Comparison of ENCODE assay signal across 21 cellular contexts in genomic region chr9:83007521-83008300, GRCh38. TPM values are rescaled to one million over a fixed set of nuclear protein-coding genes. Genes with fewer than 3 reads are reported as not detected.
DNase-seq lines count a peak whose midpoint lies in the region; ATAC-seq and TF ChIP-seq lines count a peak whose summit lies in the region.
"Had no signal": no experiment of that assay in that cellular context is flagged by ENCODE, and none has a peak within 500 bp of the region (broad histone marks: within the 10 kb centered on the region; RNA-seq: fewer than 3 reads in every experiment).

No MANE protein-coding gene starts in this region.

- dilution Hi-C loops in IMR-90 (cut with HindIII; ENCODE audit: low sequenced_read_pairs, unreplicated experiment): no loop called here

- no peaks in the 10 kb centered on the region for H3K36me3 ChIP-seq in IMR-90 (ENCODE audit: control insufficient read depth, insufficient read depth, low read length)
- H3K36me3 ChIP-seq in mesenchymal stem cell (ENCODE audit: control insufficient read depth in 1 of 2, insufficient read depth in 2 of 2, low read depth in 1 of 2, low read length in 2 of 2): no peaks in the 10 kb centered on the region
- H3K36me3 ChIP-seq in body of pancreas (replicated peaks in 1 of 2; ENCODE audit: insufficient read depth in 1 of 2, low read depth in 2 of 2): peaks cover 0 to 7% of the 10 kb centered on the region in 2 donors
- H3K36me3 ChIP-seq: BLaER1 treated with 17β-estradiol and CSF1 and Interleukin-3, amounts not matched to agents 10 nM and 100 nM; Peyer's patch; SJCRH30 had no signal

- no peak overlapping the region for H4K8ac ChIP-seq in IMR-90 (ENCODE audit: low read depth in 2 of 2, low read length in 2 of 2)
- H4K8ac ChIP-seq in mesenchymal stem cell (ENCODE audit: low read length): no peak overlapping the region

- H3K9me3 ChIP-seq in IMR-90 (ENCODE audit: control insufficient read depth, insufficient read depth, low read length) (no peaks in the 10 kb centered on the region), mesenchymal stem cell (ENCODE audit: control insufficient read depth, low read length) (no peaks in the 10 kb centered on the region), body of pancreas (no peaks in the 10 kb centered on the region)
- H3K9me3 ChIP-seq: BLaER1 treated with 17β-estradiol and CSF1 and Interleukin-3, amounts not matched to agents 10 nM and 100 nM; Peyer's patch; SJCRH30 had no signal

- CTCF ChIA-PET in IMR-90 (lab: Yijun Ruan, JAX): interaction anchor here (0.5 kb wide), 1 partner anchor 10 kb away, joined by 3 read pairs; no protein-coding TSS in a partner anchor

- no peak overlapping the region for H2AK5ac ChIP-seq in IMR-90 (ENCODE audit: low read depth, low read length)
- H2AK5ac ChIP-seq in mesenchymal stem cell (ENCODE audit: low read length, severe bottlenecking): no peak overlapping the region

- intact Hi-C loops in IMR-90 (cut with micrococcal nuclease) (no loop called here), body of pancreas (cut with DNase I) (no loop called here)

- no peak overlapping the region for H2AK9ac ChIP-seq in IMR-90 (replicated peaks; ENCODE audit: low read depth, low read length, poor library complexity)

- H3K23ac ChIP-seq in IMR-90 (ENCODE audit: low read depth, low read length) (no peak overlapping the region), mesenchymal stem cell (ENCODE audit: low read length in 2 of 2) (no peak overlapping the region)

- no peaks in the 10 kb centered on the region; the same call in 1 of the 2 replicates for H3K4me1 ChIP-seq in IMR-90 (ENCODE audit: control insufficient read depth, insufficient read depth, low read length)
- H3K4me1 ChIP-seq in mesenchymal stem cell (ENCODE audit: control insufficient read depth, insufficient read depth, low read depth, low read length): peaks cover 2% of the 10 kb centered on the region
- H3K4me1 ChIP-seq in body of pancreas: peaks cover 5% of the 10 kb centered on the region
- H3K4me1 ChIP-seq: Peyer's patch had no signal

- POLR2A ChIA-PET in IMR-90 (lab: Charles Lee; ENCODE audit: unreplicated experiment): no interaction called here

- H3K18ac ChIP-seq in IMR-90 (ENCODE audit: low read depth, low read length) (no peak overlapping the region), mesenchymal stem cell (ENCODE audit: low read depth in 1 of 2, low read length in 2 of 2) (peak overlapping the region in 1 of 2 experiments; percentile 78)

- TF ChIP-seq CTCF in IMR-90 (conservative IDR thresholded peaks at IDR 0.05; ENCODE audit: low read depth, low read length) (no peak), endothelial cell (IDR thresholded peaks at IDR 0.05; ENCODE audit: unreplicated experiment) (no peak), body of pancreas (IDR thresholded peaks at IDR 0.05) (no peak)

- WGBS in IMR-90 (ENCODE audit: extremely low coverage in 2 of 2, insufficient read length in 1 of 2), 2 experiments: 75% methylated on average over 5 of the region's 9 CpGs; no CpG with 5 or more reads in 1 of the 2 experiments
- WGBS in mesenchymal stem cell: 85% methylated on average over 9 of the region's 9 CpGs
- 89 to 92% methylated on average over 9 of the region's 9 CpGs for WGBS in body of pancreas, 2 donors

- TF ChIP-seq RAD21 in IMR-90 (IDR thresholded peaks at IDR 0.05; ENCODE audit: low read length): no peak

- ATAC-seq in IMR-90 (ENCODE audit: low read depth) (no peak), body of pancreas (no peak)
- ATAC-seq in natural killer cell treated with Interleukin-12 subunit alpha and Interleukin-12 subunit beta and Interleukin-15 and Interleukin-18, amount 100 ng/mL, for 72 hours: no peak
- ATAC-seq: HCT116 had no signal

- no peak for DNase-seq in IMR-90
- DNase-seq in endothelial cell (ENCODE audit: low spot score): peak; percentile 6
- DNase-seq in mesenchymal stem cell: no peak
- peak; percentile 63 for DNase-seq in stromal cell of bone marrow (ENCODE audit: low read depth)
- no peak for DNase-seq in body of pancreas
- DNase-seq in natural killer cell treated with Interleukin-12 subunit alpha and Interleukin-12 subunit beta and Interleukin-15 and Interleukin-18, amount 100 ng/mL, for 72 hours (ENCODE audit: low spot score): no peak
- no peak for DNase-seq in hepatic stellate cell (ENCODE audit: low spot score)
- DNase-seq: CD4-positive, alpha-beta memory T cell; DMS153; MV-4-11; NCI-H1105 treated with DMSO at 0.1 percent for 48 hours; NCI-H2029 treated with DMSO at 0.1 percent for 48 hours; NCI-H2171; NCI-H345; NCI-H524 treated with DMSO at 0.1 percent for 48 hours; NCI-H82; Peyer's patch; SJCRH30 had no signal

- H3K4me3 ChIP-seq in IMR-90 (ENCODE audit: insufficient read depth, low read depth, low read length) (no peak overlapping the region), mesenchymal stem cell (ENCODE audit: insufficient read depth in 1 of 2, low read depth in 1 of 2, low read length in 2 of 2) (no peak overlapping the region), body of pancreas (no peak overlapping the region)
- H3K4me3 ChIP-seq: BLaER1 treated with 17β-estradiol and CSF1 and Interleukin-3, amounts not matched to agents 10 nM and 100 nM; Peyer's patch; SJCRH30 had no signal

- H3K9me1 ChIP-seq in IMR-90 (ENCODE audit: insufficient read depth, low read length): no peaks in the 10 kb centered on the region

- H2BK120ac ChIP-seq in IMR-90 (ENCODE audit: low read depth, low read length) (no peak overlapping the region), mesenchymal stem cell (ENCODE audit: low read depth, low read length) (peak overlapping the region; percentile 11)

- peaks cover 9% of the 10 kb centered on the region for H3K4me1 Mint-ChIP-seq in endothelial cell (ENCODE audit: unreplicated experiment)
- H3K4me1 Mint-ChIP-seq in natural killer cell treated with Interleukin-12 subunit alpha and Interleukin-12 subunit beta and Interleukin-15 and Interleukin-18, amount 100 ng/mL, for 72 hours (ENCODE audit: low read depth in 2 of 2): peaks cover 0 to 3% of the 10 kb centered on the region in 2 donors

- in situ Hi-C loops in IMR-90 (cut with MboI; ENCODE audit: low sequenced_read_pairs): no loop called here

- H4K5ac ChIP-seq in IMR-90 (ENCODE audit: low read depth, low read length): no peak overlapping the region

- H3K14ac ChIP-seq in IMR-90 (replicated peaks; ENCODE audit: low read depth, low read length) (0 out of 2 replicates have a peak overlapping the region, but pooled peaks have one; percentile 12), mesenchymal stem cell (ENCODE audit: low read length in 2 of 2) (peak overlapping the region in 1 of 2 experiments; percentile 14)

- H2BK15ac ChIP-seq in IMR-90 (ENCODE audit: low read depth, low read length) (no peak overlapping the region), mesenchymal stem cell (ENCODE audit: low read depth, poor library complexity, severe bottlenecking) (no peak overlapping the region)

- H2BK12ac ChIP-seq in mesenchymal stem cell (ENCODE audit: low read length in 2 of 2): peak overlapping the region in 1 of 2 experiments; percentile 61

- peaks cover 3% of the 10 kb centered on the region for H3K27me3 Mint-ChIP-seq in endothelial cell (ENCODE audit: unreplicated experiment)
- H3K27me3 Mint-ChIP-seq in natural killer cell treated with Interleukin-12 subunit alpha and Interleukin-12 subunit beta and Interleukin-15 and Interleukin-18, amount 100 ng/mL, for 72 hours: peaks cover 0 to 16% of the 10 kb centered on the region in 2 donors

- no TSS peak for BruUV-seq in IMR-90 (replicated peaks; lab: Mats Ljungman, UMichigan)

- H2BK20ac ChIP-seq in IMR-90 (ENCODE audit: low read depth, low read length): no peak overlapping the region

- H2AFZ ChIP-seq in IMR-90 (replicated peaks; ENCODE audit: low read length, poor library complexity): no peak overlapping the region
- H2AFZ ChIP-seq in mesenchymal stem cell (ENCODE audit: low read depth, low read length): no peak overlapping the region

- no peak overlapping the region for H3K9ac ChIP-seq in IMR-90 (ENCODE audit: low read depth, low read length)
- no peak overlapping the region for H3K9ac ChIP-seq in mesenchymal stem cell (ENCODE audit: low read length)
- H3K9ac ChIP-seq: BLaER1 treated with 17β-estradiol and CSF1 and Interleukin-3, amounts not matched to agents 10 nM and 100 nM had no signal

- TF ChIP-seq POLR2A in IMR-90 (IDR thresholded peaks at IDR 0.05; ENCODE audit: low read depth, low read length) (no peak), body of pancreas (IDR thresholded peaks at IDR 0.05) (no peak)

- H3K4me2 ChIP-seq in IMR-90 (ENCODE audit: low read depth, low read length) (no peak overlapping the region), mesenchymal stem cell (ENCODE audit: low read length, poor library complexity, severe bottlenecking) (no peak overlapping the region)

- H2BK5ac ChIP-seq in IMR-90 (ENCODE audit: low read depth, low read length, poor library complexity, severe bottlenecking): no peak overlapping the region
- H2BK5ac ChIP-seq in mesenchymal stem cell (ENCODE audit: low read depth, low read length, poor library complexity, severe bottlenecking): no peak overlapping the region

- H3K56ac ChIP-seq in IMR-90 (ENCODE audit: extremely low read depth, insufficient read depth, low read length): no peak overlapping the region

- no peak overlapping the region for H3K4me3 Mint-ChIP-seq in endothelial cell (ENCODE audit: unreplicated experiment)
- no peak overlapping the region for H3K4me3 Mint-ChIP-seq in natural killer cell treated with Interleukin-12 subunit alpha and Interleukin-12 subunit beta and Interleukin-15 and Interleukin-18, amount 100 ng/mL, for 72 hours

- H3K4ac ChIP-seq in IMR-90 (ENCODE audit: low read depth, low read length): no peak overlapping the region; the same call in 1 of the 2 replicates
- no peak overlapping the region for H3K4ac ChIP-seq in mesenchymal stem cell (ENCODE audit: low read depth in 1 of 2, low read length in 2 of 2)

- H4K20me1 ChIP-seq in IMR-90 (ENCODE audit: insufficient read depth, low read length): no peaks in the 10 kb centered on the region
- H4K20me1 ChIP-seq: BLaER1 treated with 17β-estradiol and CSF1 and Interleukin-3, amounts not matched to agents 10 nM and 100 nM had no signal

- no peaks in the 10 kb centered on the region for H3K9me3 Mint-ChIP-seq in endothelial cell (ENCODE audit: unreplicated experiment)
- H3K9me3 Mint-ChIP-seq in natural killer cell treated with Interleukin-12 subunit alpha and Interleukin-12 subunit beta and Interleukin-15 and Interleukin-18, amount 100 ng/mL, for 72 hours: peaks cover 8% of the 10 kb centered on the region

- H3K27me3 ChIP-seq in IMR-90 (ENCODE audit: control insufficient read depth, insufficient read depth, low read length) (no peaks in the 10 kb centered on the region), mesenchymal stem cell (ENCODE audit: control insufficient read depth in 1 of 2, insufficient read depth in 1 of 2, low read length in 2 of 2) (no peaks in the 10 kb centered on the region), body of pancreas (no peaks in the 10 kb centered on the region)
- H3K27me3 ChIP-seq: BLaER1 treated with 17β-estradiol and CSF1 and Interleukin-3, amounts not matched to agents 10 nM and 100 nM; Peyer's patch; SJCRH30 had no signal

- no peak overlapping the region for H4K91ac ChIP-seq in IMR-90 (ENCODE audit: insufficient read depth, low read depth, low read length)
- no peak overlapping the region for H4K91ac ChIP-seq in mesenchymal stem cell (ENCODE audit: low read length)

- no peaks in the 10 kb centered on the region for H3K36me3 Mint-ChIP-seq in endothelial cell (ENCODE audit: low read depth, unreplicated experiment)
- H3K36me3 Mint-ChIP-seq in natural killer cell treated with Interleukin-12 subunit alpha and Interleukin-12 subunit beta and Interleukin-15 and Interleukin-18, amount 100 ng/mL, for 72 hours: peaks cover 6% of the 10 kb centered on the region
- H3K36me3 Mint-ChIP-seq: CD4-positive, alpha-beta memory T cell had no signal

- no peak overlapping the region for H3K27ac Mint-ChIP-seq in endothelial cell (ENCODE audit: unreplicated experiment)
- no peak overlapping the region for H3K27ac Mint-ChIP-seq in natural killer cell treated with Interleukin-12 subunit alpha and Interleukin-12 subunit beta and Interleukin-15 and Interleukin-18, amount 100 ng/mL, for 72 hours
- H3K27ac Mint-ChIP-seq: CD4-positive, alpha-beta memory T cell had no signal

- H3K79me1 ChIP-seq in IMR-90 (ENCODE audit: low read depth in 1 of 2, low read length in 2 of 2) (no peaks in the 10 kb centered on the region), mesenchymal stem cell (replicated peaks; ENCODE audit: low read length, poor library complexity, severe bottlenecking) (no peaks in the 10 kb centered on the region)

- H3K27ac ChIP-seq in IMR-90 (ENCODE audit: insufficient read depth, low read length) (no peak overlapping the region), mesenchymal stem cell (ENCODE audit: low read length, poor library complexity, severe bottlenecking) (no peak overlapping the region), body of pancreas (no peak overlapping the region)
- H3K27ac ChIP-seq: BLaER1 treated with 17β-estradiol and CSF1 and Interleukin-3, amounts not matched to agents 10 nM and 100 nM; Peyer's patch; SJCRH30 had no signal

RNA-seq across cellular contexts. Expression of gene RASEF, which starts 55.2 kb away (rescaled TPM):
- total RNA-seq in IMR-90 (2012; rRNA removed) (under 0.01 TPM in 2 replicates), endothelial cell (ENCODE audit: unreplicated experiment) (0.28 TPM), body of pancreas (10 to 100 TPM; 49.5 to 59.7 TPM)
- polyA plus RNA-seq in IMR-90 (2012; rRNA removed): 0.05 TPM in 1 of 2 replicates, not detected in the other
- not detected in 2 replicates for polyA plus RNA-seq in IMR-90 (2012; cell fraction: cytosol; rRNA removed)
- 0.04 and 0.07 TPM in 2 replicates for polyA plus RNA-seq in IMR-90 (2012; cell fraction: nucleus; rRNA removed; ENCODE audit: low replicate concordance)
- polyA plus RNA-seq in mesenchymal stem cell (2013, experiment 1 of 2): 0.28 TPM
- 0.34 TPM for polyA plus RNA-seq in mesenchymal stem cell (2013, experiment 2 of 2)
- total RNA-seq in natural killer cell treated with Interleukin-12 subunit alpha and Interleukin-12 subunit beta and Interleukin-15 and Interleukin-18, amount 100 ng/mL, for 72 hours: not detected
- total RNA-seq: CD4-positive, alpha-beta memory T cell; G401 had no signal
- polyA plus RNA-seq: CD4-positive, alpha-beta memory T cell had no signal

Comparison
In these comparisons a context has a peak if more than half of its experiments do, and no peak if none do; other contexts are left out.
1. DNase-seq: peak in endothelial cell (single experiment) and stromal cell of bone marrow (single experiment); none in IMR-90 (single experiment), mesenchymal stem cell (single experiment), body of pancreas (0 of 4), natural killer cell treated with Interleukin-12 subunit alpha and Interleukin-12 subunit beta and Interleukin-15 and Interleukin-18, amount 100 ng/mL, for 72 hours (single experiment) and hepatic stellate cell (single experiment).
2. RNA of gene RASEF, which starts 55.2 kb away (total RNA-seq): 49.5 to 59.7 TPM in body of pancreas; 0.28 TPM in endothelial cell (single experiment), under 0.01 TPM in IMR-90 and not detected in natural killer cell treated with Interleukin-12 subunit alpha and Interleukin-12 subunit beta and Interleukin-15 and Interleukin-18, amount 100 ng/mL, for 72 hours; every median in the first group is over 10 times any median in the second.